Comparison of ENCODE assay signal across 8 cellular contexts in genomic region chr19:9835507-9835949, GRCh38. TPM values are rescaled to one million over a fixed set of nuclear protein-coding genes. Genes with fewer than 3 reads are reported as not detected.
DNase-seq lines count a peak whose midpoint lies in the region; ATAC-seq and TF ChIP-seq lines count a peak whose summit lies in the region.

No MANE protein-coding gene starts in this region.

- intact Hi-C loops in spleen (cut with DNase I; ENCODE audit: low total_unique reads), result no loop called here

- TF ChIP-seq CTCF in GM12875 (IDR thresholded peaks at IDR 0.05; ENCODE audit: borderline replicate concordance, insufficient read depth, low read depth, low read length) (no peak), WI38 (IDR thresholded peaks at IDR 0.05; ENCODE audit: low read depth, low read length) (no peak), right atrium auricular region (IDR thresholded peaks at IDR 0.05) (peak in 1 of 2 donors; percentile 12), spleen (IDR thresholded peaks at IDR 0.05 in 8 of 11, conservative IDR thresholded peaks at IDR 0.05 in 3 of 11) (no peak), GM13977 (IDR thresholded peaks at IDR 0.05; ENCODE audit: extremely low read depth, insufficient read depth, missing control alignments) (no peak)

- H3K9me3 ChIP-seq in right atrium auricular region (no peaks in the 10 kb centered on the region), spleen (no peaks in the 10 kb centered on the region)

- H3K4me3 ChIP-seq in GM12875 (ENCODE audit: low read depth, low read length) (peak overlapping the region; percentile 95), WI38 (ENCODE audit: low read depth, low read length) (peak overlapping the region; percentile 93), right atrium auricular region (peak overlapping the region; percentile 98 to 99), spleen (peak overlapping the region; percentile 92 to 99 (median 98))

- peaks cover 0 to 15% of the 10 kb centered on the region in 2 donors for H3K4me1 ChIP-seq in right atrium auricular region
- peaks cover 12 to 43% (median 28%) of the 10 kb centered on the region in 6 donors for H3K4me1 ChIP-seq in spleen

- H3K27me3 ChIP-seq in right atrium auricular region (no peaks in the 10 kb centered on the region), spleen (replicated peaks in 1 of 7) (no peaks in the 10 kb centered on the region)

- peak; percentile 12 for ATAC-seq in HG02678 (IDR thresholded peaks at IDR 0.05; ENCODE audit: unreplicated experiment)

- H3K36me3 ChIP-seq in right atrium auricular region (peaks cover 12% of the 10 kb centered on the region), spleen (peaks cover 0 to 42% (median 30%) of the 10 kb centered on the region in 6 donors)

- H3K27ac ChIP-seq in right atrium auricular region (peak overlapping the region; percentile 63 to 82), spleen (peak overlapping the region; percentile 51 to 90 (median 77))

- WGBS in spleen, 5 donors, result 2 to 6% (median 3%) methylated on average over 8 to 28 of the region's 28 CpGs

- TF ChIP-seq POLR2A in spleen (IDR thresholded peaks at IDR 0.05), result no peak

- DNase-seq in right atrium auricular region (ENCODE audit: low spot score) (no peak), spleen (no peak), GM13977 (ENCODE audit: low spot score) (no peak), midbrain (lab: John Stamatoyannopoulos, UW) (no peak), NCI-H2081 (lab: John Stamatoyannopoulos, UW) (no peak)

- in situ Hi-C loops in GM13977 (cut with MboI; ENCODE audit: low pct_unique_long_range_greater_than_20kb, low sequenced_read_pairs, unreplicated experiment), result no loop called here

RNA-seq across cellular contexts. Expression of gene PIN1, which starts 0.4 kb away (rescaled TPM):
- total RNA-seq in right atrium auricular region, result 100 to 1,000 TPM; 111 to 125 TPM
- total RNA-seq in spleen, result 10 to 100 TPM; 37.7 to 53.2 (median 46.8) TPM
- 10 to 100 TPM; 60.8 to 86.1 (median 77.7) TPM for polyA plus RNA-seq in spleen

RNA-seq across cellular contexts. Expression of gene UBL5, which starts 7.8 kb away (rescaled TPM):
- 100 to 1,000 TPM; 677 to 684 TPM for total RNA-seq in right atrium auricular region
- 100 to 1,000 TPM; 180 to 286 (median 224) TPM for total RNA-seq in spleen
- polyA plus RNA-seq in spleen, result 100 to 1,000 TPM; 615 to 778 (median 743) TPM

RNA-seq across cellular contexts. Expression of gene FBXL12, which starts 16.6 kb away (rescaled TPM):
- total RNA-seq in right atrium auricular region (10 to 100 TPM; 10.2 to 15.8 TPM), spleen (10 to 100 TPM; 19.8 to 31.9 (median 22.9) TPM)
- polyA plus RNA-seq in spleen, result 10 to 100 TPM; 14.5 to 18.1 (median 16.0) TPM
